In genomic region chr17:58202859-58203258, GRCh38 we compare ENCODE assay signal across 25 cellular contexts. TPM values are rescaled to one million over a fixed set of nuclear protein-coding genes. Genes with fewer than 3 reads are reported as not detected.
"Had no signal": no experiment of that assay in that cellular context is flagged by ENCODE, and none has a peak within 500 bp of the region (broad histone marks: within the 10 kb centered on the region; RNA-seq: fewer than 3 reads in every experiment).

No MANE protein-coding gene starts in this region.

- ATAC-seq: SK-N-SH treated with all-trans-retinoic acid at 6 μM for 48 hours had no signal

- FAIRE-seq: RCC 7860 had no signal

- DNase-seq: KBM-7, MV-4-11, NCI-H1048, NCI-H1105 treated with DMSO at 0.1 percent for 48 hours, NCI-H1417 treated with DMSO at 0.1 percent for 48 hours, NCI-H146, NCI-H1694 treated with DMSO at 0.1 percent for 48 hours, NCI-H1930, NCI-H2081, NCI-H2107, NCI-H2227 treated with DMSO at 0.1 percent for 48 hours, NCI-H446, NCI-H510A, NCI-H524 treated with DMSO at 0.1 percent for 48 hours, NCI-H69, NCI-H774, RPMI8226, SHP77 had no signal

RNA-seq across cellular contexts. Expression of gene EPX, which starts 10.3 kb away (rescaled TPM):
- total RNA-seq: LHCN-M2, MCF 10A, SK-MEL-5 had no signal
- polyA plus RNA-seq: IgD-negative memory B cell had no signal

RNA-seq across cellular contexts. Expression of gene LPO, which starts 35.5 kb away (rescaled TPM):
- total RNA-seq: LHCN-M2, MCF 10A, SK-MEL-5 had no signal
- polyA plus RNA-seq: IgD-negative memory B cell had no signal

RNA-seq across cellular contexts. Expression of gene OR4D2, which starts 36.1 kb away (rescaled TPM):
- total RNA-seq: HT1080, LHCN-M2, MCF 10A, SK-MEL-5 had no signal
- polyA plus RNA-seq: IgD-negative memory B cell had no signal

RNA-seq across cellular contexts. Expression of gene OR4D1, which starts 54.7 kb away (rescaled TPM):
- total RNA-seq: HT1080, LHCN-M2, MCF 10A, SK-MEL-5 had no signal
